ENCODE assay signal across 17 cellular contexts in genomic region chr14:94121485-94121884, GRCh38. TPM values are rescaled to one million over a fixed set of nuclear protein-coding genes. Genes with fewer than 3 reads are reported as not detected.
"Had no signal": no experiment of that assay in that cellular context is flagged by ENCODE, and none has a peak within 500 bp of the region (broad histone marks: within the 10 kb centered on the region; RNA-seq: fewer than 3 reads in every experiment).

No MANE protein-coding gene starts in this region.

- H3K4me1 Mint-ChIP-seq: activated naive CD8-positive, alpha-beta T cell treated with anti-CD3 and anti-CD28 coated beads for 36 hours; memory B cell had no signal

- H3K27ac Mint-ChIP-seq: activated naive CD8-positive, alpha-beta T cell treated with anti-CD3 and anti-CD28 coated beads for 36 hours; memory B cell; naive thymus-derived CD4-positive, alpha-beta T cell; stimulated activated naive CD8-positive, alpha-beta T cell treated with anti-CD3 and anti-CD28 coated beads, Interleukin-15, Interleukin-2, amounts not matched to agents 100 ng/mL and 50 ng/mL, for 24 hours had no signal

- H3K36me3 ChIP-seq: cardiac muscle cell, gastrocnemius medialis, transverse colon, uterus had no signal

- ATAC-seq: gastrocnemius medialis; naive thymus-derived CD4-positive, alpha-beta T cell had no signal

- H3K4me3 Mint-ChIP-seq: activated naive CD8-positive, alpha-beta T cell treated with anti-CD3 and anti-CD28 coated beads for 36 hours; memory B cell; naive thymus-derived CD4-positive, alpha-beta T cell; stimulated activated naive CD8-positive, alpha-beta T cell treated with anti-CD3 and anti-CD28 coated beads, Interleukin-15, Interleukin-2, amounts not matched to agents 100 ng/mL and 50 ng/mL, for 24 hours had no signal

- H3K4me3 ChIP-seq: cardiac muscle cell, dorsolateral prefrontal cortex, gastrocnemius medialis, heart left ventricle, skin epidermis, transverse colon, uterus had no signal

- DNase-seq: activated CD4-positive, alpha-beta T cell treated with anti-CD3 and anti-CD28 coated beads, Interleukin-2, amount 50 U/mL, for 4 hours; activated naive CD8-positive, alpha-beta T cell treated with anti-CD3 and anti-CD28 coated beads for 36 hours; erythroblast; gastrocnemius medialis; stimulated activated CD4-positive, alpha-beta T cell treated with anti-CD3 and anti-CD28 coated beads, Interleukin-15, amount 100 ng/mL, for 24 hours; stimulated activated CD4-positive, alpha-beta T cell treated with anti-CD3 and anti-CD28 coated beads, Interleukin-2, amount 100 ng/mL, for 48 hours; SW 1271; T-helper 2 cell; transverse colon had no signal

- H3K4me1 ChIP-seq: gastrocnemius medialis, heart left ventricle, transverse colon, uterus had no signal

- H3K9me3 ChIP-seq: uterus had no signal

- H3K27ac ChIP-seq: cardiac muscle cell, dorsolateral prefrontal cortex, gastrocnemius medialis, heart left ventricle, skin epidermis, transverse colon, uterus had no signal

- H3K27me3 ChIP-seq: cardiac muscle cell, dorsolateral prefrontal cortex, heart left ventricle, transverse colon, uterus had no signal

RNA-seq across cellular contexts. Expression of gene PPP4R4, which starts 52.6 kb away (rescaled TPM):
- total RNA-seq: transverse colon had no signal
